Comparison of ENCODE assay signal across 10 cellular contexts in genomic region chr10:31708513-31708912, GRCh38.
DNase-seq lines count a peak whose midpoint lies in the region; ATAC-seq and TF ChIP-seq lines count a peak whose summit lies in the region.
"Had no signal": no experiment of that assay in that cellular context is flagged by ENCODE, and none has a peak within 500 bp of the region (broad histone marks: within the 10 kb centered on the region; RNA-seq: fewer than 3 reads in every experiment).

No MANE protein-coding gene starts in this region.

- no peaks in the 10 kb centered on the region for H3K27me3 Mint-ChIP-seq in activated T-helper 1 cell treated with anti-CD3 and anti-CD28 coated beads, Interleukin-12 subunit alpha, Interleukin-12 subunit beta, Interleukin-2, Interleukin-4 antibody, amounts not matched to agents 30 ng/mL and 10 ng/mL and 1 ng/mL, durations not matched to agents 14 hours and 24 hours and 36 hours (ENCODE audit: insufficient read depth)

- ATAC-seq in DND-41 (ENCODE audit: insufficient read depth, low read depth): no peak
- peak; percentile 23 to 63 (median 42) for ATAC-seq in heart left ventricle
- ATAC-seq in psoas muscle: peak; percentile 13 to 42 (median 26)
- no peak for ATAC-seq in HG02588 (IDR thresholded peaks at IDR 0.05; ENCODE audit: unreplicated experiment)
- no peak for ATAC-seq in HG03432 (IDR thresholded peaks at IDR 0.05; ENCODE audit: unreplicated experiment)
- ATAC-seq in HG03280 (IDR thresholded peaks at IDR 0.05; ENCODE audit: unreplicated experiment): no peak

- TF ChIP-seq POLR2A in heart left ventricle (IDR thresholded peaks at IDR 0.05): no peak

- DNase-seq in DND-41 (no peak), heart left ventricle (peak in 4 of 5 donors; percentile 41 to 65 (median 59)), psoas muscle (peak in 1 of 2 donors; percentile 56), GOT3 (lab: John Stamatoyannopoulos, UW) (no peak)
- DNase-seq in activated T-helper 1 cell treated with anti-CD3 and anti-CD28 coated beads, Interleukin-12 subunit alpha, Interleukin-12 subunit beta, Interleukin-2, Interleukin-4 antibody, amounts not matched to agents 30 ng/mL and 10 ng/mL and 1 ng/mL, durations not matched to agents 14 hours and 24 hours and 36 hours (ENCODE audit: low spot score): no peak
- DNase-seq: CD8-positive, alpha-beta memory T cell; stimulated activated CD4-positive, alpha-beta T cell treated with anti-CD3 and anti-CD28 coated beads, Interleukin-4, amount 100 ng/mL, for 24 hours had no signal

- peak overlapping the region; percentile 66; the same call in 1 of the 2 replicates for H2AFZ ChIP-seq in DND-41 (ENCODE audit: low read depth, low read length)

- H3K27ac ChIP-seq in DND-41 (ENCODE audit: low read length): peak overlapping the region; percentile 8; the same call in 1 of the 2 replicates
- H3K27ac ChIP-seq in heart left ventricle: peak overlapping the region; percentile 74 to 97 (median 87)
- peak overlapping the region; percentile 96 for H3K27ac ChIP-seq in psoas muscle

- no peaks in the 10 kb centered on the region for H4K20me1 ChIP-seq in DND-41 (ENCODE audit: insufficient read depth, low read length)

- H3K4me2 ChIP-seq in DND-41 (ENCODE audit: insufficient read depth, low read length): peak overlapping the region; percentile 50; the same call in 1 of the 2 replicates

- H3K9me3 ChIP-seq in DND-41 (ENCODE audit: insufficient read depth, low read length, severe bottlenecking) (peaks cover 13% of the 10 kb centered on the region), heart left ventricle (peaks cover 0 to 32% (median 13%) of the 10 kb centered on the region in 12 donors), psoas muscle (peaks cover 20% of the 10 kb centered on the region)

- peak overlapping the region; percentile 49 for H3K27ac Mint-ChIP-seq in activated T-helper 1 cell treated with anti-CD3 and anti-CD28 coated beads, Interleukin-12 subunit alpha, Interleukin-12 subunit beta, Interleukin-2, Interleukin-4 antibody, amounts not matched to agents 30 ng/mL and 10 ng/mL and 1 ng/mL, durations not matched to agents 14 hours and 24 hours and 36 hours

- peaks cover 11% of the 10 kb centered on the region for H3K36me3 Mint-ChIP-seq in activated T-helper 1 cell treated with anti-CD3 and anti-CD28 coated beads, Interleukin-12 subunit alpha, Interleukin-12 subunit beta, Interleukin-2, Interleukin-4 antibody, amounts not matched to agents 30 ng/mL and 10 ng/mL and 1 ng/mL, durations not matched to agents 14 hours and 24 hours and 36 hours (ENCODE audit: low read depth)

- H3K4me3 ChIP-seq in DND-41 (ENCODE audit: low read depth in 1 of 2, low read length in 2 of 2): no peak overlapping the region
- H3K4me3 ChIP-seq in heart left ventricle: peak overlapping the region in 2 of 12 donors; percentile 35 to 36
- no peak overlapping the region for H3K4me3 ChIP-seq in psoas muscle

- H3K36me3 ChIP-seq in DND-41 (ENCODE audit: insufficient read depth, low read length) (no peaks in the 10 kb centered on the region), heart left ventricle (no peaks in the 10 kb centered on the region), psoas muscle (ENCODE audit: insufficient read depth in 1 of 2, low read depth in 1 of 2) (no peaks in the 10 kb centered on the region)

- H3K27me3 ChIP-seq in DND-41 (ENCODE audit: insufficient read depth, low read length, poor library complexity) (no peaks in the 10 kb centered on the region), heart left ventricle (no peaks in the 10 kb centered on the region), psoas muscle (ENCODE audit: insufficient read depth in 3 of 3, low read length in 2 of 3) (no peaks in the 10 kb centered on the region)

- intact Hi-C loops in activated T-helper 1 cell treated with anti-CD3 and anti-CD28 coated beads, Interleukin-12 subunit alpha, Interleukin-12 subunit beta, Interleukin-2, Interleukin-4 antibody, amounts not matched to agents 30 ng/mL and 10 ng/mL and 1 ng/mL, durations not matched to agents 14 hours and 24 hours and 36 hours (cut with micrococcal nuclease): loop anchor here (5.0 kb wide), 6 partner anchors 99 to 1026 kb away; partner anchors contain the start of genes ARHGAP12 and ZNF438
- intact Hi-C loops in heart left ventricle (cut with DNase I) (loop anchor here (2.0 to 10.0 kb wide), 14 partner anchors 34 to 954 kb away; partner anchors contain the start of gene ZNF438 (in 2 of the 10)), psoas muscle (cut with DNase I) (loop anchor here (2.0 to 5.0 kb wide), 2 partner anchors 49 to 100 kb away; no protein-coding TSS in a partner anchor)

- peaks cover 20% of the 10 kb centered on the region for H3K4me1 ChIP-seq in DND-41 (ENCODE audit: insufficient read depth, low read length)
- peaks cover 0 to 59% (median 40%) of the 10 kb centered on the region in 12 donors for H3K4me1 ChIP-seq in heart left ventricle
- H3K4me1 ChIP-seq in psoas muscle: peaks cover 36% of the 10 kb centered on the region

- WGBS in heart left ventricle, 4 donors: 40 to 54% (median 47%) methylated on average over 9 of the region's 9 CpGs
- WGBS in psoas muscle, 3 donors: 29 to 40% (median 33%) methylated on average over 9 of the region's 9 CpGs

- TF ChIP-seq CTCF in DND-41 (IDR thresholded peaks at IDR 0.05; ENCODE audit: borderline replicate concordance, extremely low read depth, low read length, poor library complexity, severe bottlenecking): no peak
- no peak for TF ChIP-seq CTCF in heart left ventricle (IDR thresholded peaks at IDR 0.05)
- no peak for TF ChIP-seq CTCF in psoas muscle (IDR thresholded peaks at IDR 0.05)

- H3K4me1 Mint-ChIP-seq in activated T-helper 1 cell treated with anti-CD3 and anti-CD28 coated beads, Interleukin-12 subunit alpha, Interleukin-12 subunit beta, Interleukin-2, Interleukin-4 antibody, amounts not matched to agents 30 ng/mL and 10 ng/mL and 1 ng/mL, durations not matched to agents 14 hours and 24 hours and 36 hours (ENCODE audit: low read depth): peaks cover 31% of the 10 kb centered on the region

- H3K4me3 Mint-ChIP-seq in activated T-helper 1 cell treated with anti-CD3 and anti-CD28 coated beads, Interleukin-12 subunit alpha, Interleukin-12 subunit beta, Interleukin-2, Interleukin-4 antibody, amounts not matched to agents 30 ng/mL and 10 ng/mL and 1 ng/mL, durations not matched to agents 14 hours and 24 hours and 36 hours: no peak overlapping the region

- H3K79me2 ChIP-seq in DND-41 (ENCODE audit: insufficient read depth, low read length): no peaks in the 10 kb centered on the region

- peak overlapping the region; percentile 41; the same call in 1 of the 2 replicates for H3K9ac ChIP-seq in DND-41 (ENCODE audit: low read depth, low read length)

- peaks cover 36% of the 10 kb centered on the region for H3K9me3 Mint-ChIP-seq in activated T-helper 1 cell treated with anti-CD3 and anti-CD28 coated beads, Interleukin-12 subunit alpha, Interleukin-12 subunit beta, Interleukin-2, Interleukin-4 antibody, amounts not matched to agents 30 ng/mL and 10 ng/mL and 1 ng/mL, durations not matched to agents 14 hours and 24 hours and 36 hours

Comparison
In these comparisons a context has a peak if more than half of its experiments do, and no peak if none do; other contexts are left out.
1. ATAC-seq: peak in heart left ventricle (4 of 4) and psoas muscle (4 of 4); none in DND-41 (single experiment), HG02588 (single experiment), HG03432 (single experiment) and HG03280 (single experiment).
2. DNase-seq: peak in heart left ventricle (4 of 5); none in DND-41 (single experiment), activated T-helper 1 cell treated with anti-CD3 and anti-CD28 coated beads, Interleukin-12 subunit alpha, Interleukin-12 subunit beta, Interleukin-2, Interleukin-4 antibody, amounts not matched to agents 30 ng/mL and 10 ng/mL and 1 ng/mL, durations not matched to agents 14 hours and 24 hours and 36 hours (single experiment) and GOT3 (single experiment).
3. H3K27ac ChIP-seq: peak in every context shown above with its lines; median percentile 96 in psoas muscle; 87 in heart left ventricle; 8 in DND-41.